In genomic region chr1:171783816-171784530, GRCh38 we compare ENCODE assay signal across 14 cellular contexts. TPM values are rescaled to one million over a fixed set of nuclear protein-coding genes. Genes with fewer than 3 reads are reported as not detected.
A peak's percentile ranks its signal among the peaks of the same experiment; 100 is the strongest.
DNase-seq lines count a peak whose midpoint lies in the region; ATAC-seq, FAIRE-seq and TF ChIP-seq lines count a peak whose summit lies in the region.
"Had no signal": no experiment of that assay in that cellular context is flagged by ENCODE, and none has a peak within 500 bp of the region (broad histone marks: within the 10 kb centered on the region; RNA-seq: fewer than 3 reads in every experiment).

No MANE protein-coding gene starts in this region.

- H3K4me3 ChIP-seq in SJCRH30 (no peak overlapping the region), kidney (ENCODE audit: low read length in 2 of 2) (no peak overlapping the region)
- H3K4me3 ChIP-seq: thoracic aorta had no signal

- DNase-seq in stimulated activated naive CD8-positive, alpha-beta T cell treated with anti-CD3 and anti-CD28 coated beads, Interleukin-15, Interleukin-2, amounts not matched to agents 100 U/mL and 50 U/mL, for 24 hours = no peak
- DNase-seq in T-helper 17 cell (no peak), endothelial cell (ENCODE audit: low spot score) (no peak), type B pancreatic cell (ENCODE audit: extremely low spot score, unreplicated experiment) (no peak), SJCRH30 (no peak), kidney (no peak)
- DNase-seq: amygdala, foreskin keratinocyte, left ventricle myocardium superior, NCI-H1436 had no signal

- FAIRE-seq in kidney (lab: Jason Lieb, UNC) = no peak

- intact Hi-C loops in kidney (cut with DNase I) = no loop called here

- no peak overlapping the region for H3K9ac ChIP-seq in kidney (ENCODE audit: low read length in 2 of 2)

- H3K36me3 ChIP-seq in SJCRH30 (peaks cover 24% of the 10 kb centered on the region), kidney (ENCODE audit: control insufficient read depth in 1 of 2, insufficient read depth in 2 of 2, low read length in 2 of 2) (peaks cover 29 to 43% of the 10 kb centered on the region in 2 donors)

- peaks cover 74% of the 10 kb centered on the region for H3K4me1 Mint-ChIP-seq in stimulated activated naive CD8-positive, alpha-beta T cell treated with anti-CD3 and anti-CD28 coated beads, Interleukin-15, Interleukin-2, amounts not matched to agents 100 ng/mL and 50 ng/mL, for 24 hours (ENCODE audit: low read depth)
- H3K4me1 Mint-ChIP-seq in T-helper 17 cell = peaks cover 38% of the 10 kb centered on the region
- H3K4me1 Mint-ChIP-seq in endothelial cell (ENCODE audit: unreplicated experiment) = peaks cover 29% of the 10 kb centered on the region
- peaks cover 30% of the 10 kb centered on the region for H3K4me1 Mint-ChIP-seq in type B pancreatic cell (ENCODE audit: unreplicated experiment)

- TF ChIP-seq CTCF in endothelial cell (IDR thresholded peaks at IDR 0.05; ENCODE audit: unreplicated experiment) = no peak
- TF ChIP-seq CTCF in type B pancreatic cell (conservative IDR thresholded peaks at IDR 0.05) = no peak
- TF ChIP-seq CTCF in kidney (IDR thresholded peaks at IDR 0.05; ENCODE audit: borderline replicate concordance, extremely low read depth, insufficient read depth) = no peak

- H3K9me3 Mint-ChIP-seq in stimulated activated naive CD8-positive, alpha-beta T cell treated with anti-CD3 and anti-CD28 coated beads, Interleukin-15, Interleukin-2, amounts not matched to agents 100 ng/mL and 50 ng/mL, for 24 hours = no peaks in the 10 kb centered on the region
- H3K9me3 Mint-ChIP-seq in endothelial cell (ENCODE audit: unreplicated experiment) = no peaks in the 10 kb centered on the region
- no peaks in the 10 kb centered on the region for H3K9me3 Mint-ChIP-seq in type B pancreatic cell

- H3K9me3 ChIP-seq in T-helper 17 cell (ENCODE audit: control insufficient read depth, low read length, poor library complexity, severe bottlenecking) (no peaks in the 10 kb centered on the region), SJCRH30 (replicated peaks) (no peaks in the 10 kb centered on the region), kidney (ENCODE audit: control insufficient read depth in 1 of 2, low read length in 2 of 2) (no peaks in the 10 kb centered on the region)
- H3K9me3 ChIP-seq: thoracic aorta had no signal

- no peak for ATAC-seq in stimulated activated naive CD8-positive, alpha-beta T cell treated with anti-CD3 and anti-CD28 coated beads, Interleukin-15, Interleukin-2, amounts not matched to agents 100 U/mL and 50 U/mL, for 24 hours
- no peak for ATAC-seq in T-helper 17 cell
- ATAC-seq in HG03571 (IDR thresholded peaks at IDR 0.05; ENCODE audit: unreplicated experiment) = no peak
- ATAC-seq: foreskin keratinocyte, left ventricle myocardium superior had no signal

- H3K4me3 Mint-ChIP-seq in stimulated activated naive CD8-positive, alpha-beta T cell treated with anti-CD3 and anti-CD28 coated beads, Interleukin-15, Interleukin-2, amounts not matched to agents 100 ng/mL and 50 ng/mL, for 24 hours = peak overlapping the region; percentile 98
- peak overlapping the region; percentile 79 for H3K4me3 Mint-ChIP-seq in T-helper 17 cell
- peak overlapping the region; percentile 4 for H3K4me3 Mint-ChIP-seq in endothelial cell (ENCODE audit: unreplicated experiment)
- peak overlapping the region; percentile 99 for H3K4me3 Mint-ChIP-seq in type B pancreatic cell

- H3K27me3 ChIP-seq in SJCRH30 = no peaks in the 10 kb centered on the region
- H3K27me3 ChIP-seq: foreskin keratinocyte had no signal

- H3K4me1 ChIP-seq in SJCRH30 (peaks cover 3% of the 10 kb centered on the region; the same call in 1 of the 2 replicates), kidney (ENCODE audit: control insufficient read depth in 1 of 2, insufficient read depth in 1 of 2, low read depth in 1 of 2, low read length in 2 of 2) (peaks cover 4 to 15% of the 10 kb centered on the region in 2 donors)

- H3K27ac ChIP-seq in SJCRH30 (no peak overlapping the region), kidney (ENCODE audit: low read depth in 2 of 2, low read length in 2 of 2) (no peak overlapping the region)
- H3K27ac ChIP-seq: foreskin keratinocyte, HL-60, thoracic aorta had no signal

- H3K27me3 Mint-ChIP-seq in stimulated activated naive CD8-positive, alpha-beta T cell treated with anti-CD3 and anti-CD28 coated beads, Interleukin-15, Interleukin-2, amounts not matched to agents 100 ng/mL and 50 ng/mL, for 24 hours = no peaks in the 10 kb centered on the region
- H3K27me3 Mint-ChIP-seq in T-helper 17 cell (no peaks in the 10 kb centered on the region), endothelial cell (ENCODE audit: unreplicated experiment) (peaks cover 2% of the 10 kb centered on the region), type B pancreatic cell (no peaks in the 10 kb centered on the region)

- H3K36me3 Mint-ChIP-seq in stimulated activated naive CD8-positive, alpha-beta T cell treated with anti-CD3 and anti-CD28 coated beads, Interleukin-15, Interleukin-2, amounts not matched to agents 100 ng/mL and 50 ng/mL, for 24 hours (ENCODE audit: low read depth) = peaks cover 60% of the 10 kb centered on the region
- peaks cover 13% of the 10 kb centered on the region for H3K36me3 Mint-ChIP-seq in T-helper 17 cell (ENCODE audit: low read depth)
- H3K36me3 Mint-ChIP-seq in endothelial cell (ENCODE audit: low read depth, unreplicated experiment) = peaks cover 38% of the 10 kb centered on the region
- peaks cover 28% of the 10 kb centered on the region for H3K36me3 Mint-ChIP-seq in type B pancreatic cell

- H3K27ac Mint-ChIP-seq in stimulated activated naive CD8-positive, alpha-beta T cell treated with anti-CD3 and anti-CD28 coated beads, Interleukin-15, Interleukin-2, amounts not matched to agents 100 ng/mL and 50 ng/mL, for 24 hours = no peak overlapping the region
- H3K27ac Mint-ChIP-seq in T-helper 17 cell (no peak overlapping the region), endothelial cell (ENCODE audit: unreplicated experiment) (no peak overlapping the region), type B pancreatic cell (no peak overlapping the region)

RNA-seq across cellular contexts. Expression of gene METTL13, which starts 2.5 kb away (rescaled TPM):
- 10 to 100 TPM; 13.0 to 13.4 TPM for total RNA-seq in T-helper 17 cell
- total RNA-seq in endothelial cell (ENCODE audit: unreplicated experiment) = 22.1 TPM
- 32.9 and 39.8 TPM in 2 replicates for total RNA-seq in type B pancreatic cell (ENCODE audit: low replicate concordance)
- total RNA-seq in SJCRH30 (2014; rRNA removed; shearing (Covaris generic)) = 29.0 and 29.2 TPM in 2 replicates
- 29.0 TPM for total RNA-seq in kidney
- 24.5 TPM for polyA plus RNA-seq in kidney (ENCODE audit: insufficient read depth, low read depth, low replicate concordance)

RNA-seq across cellular contexts. Expression of gene VAMP4, which starts 42.1 kb away (rescaled TPM):
- 10 to 100 TPM; 19.7 to 21.6 TPM for total RNA-seq in T-helper 17 cell
- 11.1 TPM for total RNA-seq in endothelial cell (ENCODE audit: unreplicated experiment)
- 10.2 TPM in 2 replicates for total RNA-seq in type B pancreatic cell (ENCODE audit: low replicate concordance)
- 5.3 and 9.3 TPM in 2 replicates for total RNA-seq in SJCRH30 (2014; rRNA removed; shearing (Covaris generic))
- total RNA-seq in kidney = 15.3 TPM
- 7.5 TPM for polyA plus RNA-seq in kidney (ENCODE audit: insufficient read depth, low read depth, low replicate concordance)

RNA-seq across cellular contexts. Expression of gene DNM3, which starts 57.3 kb away (rescaled TPM):
- 10 to 100 TPM in 1 of 2 donors, 1 to 10 TPM in 1; 3.2 to 22.5 TPM for total RNA-seq in T-helper 17 cell
- total RNA-seq in endothelial cell (ENCODE audit: unreplicated experiment) = 7.7 TPM
- 1.2 and 2.1 TPM in 2 replicates for total RNA-seq in type B pancreatic cell (ENCODE audit: low replicate concordance)
- total RNA-seq in SJCRH30 (2014; rRNA removed; shearing (Covaris generic)) = 12.1 and 13.7 TPM in 2 replicates
- total RNA-seq in kidney = 19.1 TPM
- 5.9 TPM for polyA plus RNA-seq in kidney (ENCODE audit: insufficient read depth, low read depth, low replicate concordance)

Comparison
In these comparisons a context has a peak if more than half of its experiments do, and no peak if none do; other contexts are left out.
1. H3K4me3 Mint-ChIP-seq: peak in every context shown above with its lines; median percentile 99 in type B pancreatic cell; 98 in stimulated activated naive CD8-positive, alpha-beta T cell treated with anti-CD3 and anti-CD28 coated beads, Interleukin-15, Interleukin-2, amounts not matched to agents 100 ng/mL and 50 ng/mL, for 24 hours; 79 in T-helper 17 cell; 4 in endothelial cell.